ENCODE assay signal across 11 cellular contexts in genomic region chr1:51313961-51314777, GRCh38. TPM values are rescaled to one million over a fixed set of nuclear protein-coding genes. Genes with fewer than 3 reads are reported as not detected.
A peak's percentile ranks its signal among the peaks of the same experiment; 100 is the strongest.
DNase-seq lines count a peak whose midpoint lies in the region; ATAC-seq and TF ChIP-seq lines count a peak whose summit lies in the region.
"Had no signal": no experiment of that assay in that cellular context is flagged by ENCODE, and none has a peak within 500 bp of the region (broad histone marks: within the 10 kb centered on the region; RNA-seq: fewer than 3 reads in every experiment).

No MANE protein-coding gene starts in this region.

- no peaks in the 10 kb centered on the region for H3K9me3 ChIP-seq in upper lobe of right lung

- no peak for DNase-seq in activated naive CD4-positive, alpha-beta T cell treated with anti-CD3 and anti-CD28 coated beads for 36 hours
- no peak for DNase-seq in activated CD8-positive, alpha-beta T cell treated with anti-CD3 and anti-CD28 coated beads, Interleukin-2, amount 10 ng/mL, durations not matched to agents 7 days and 5 days
- DNase-seq in kidney epithelial cell (ENCODE audit: low read depth) (peak; percentile 82), upper lobe of right lung (peak; percentile 70), NCI-H128 (lab: John Stamatoyannopoulos, UW; ENCODE audit: unreplicated experiment) (no peak)
- DNase-seq: CD4-positive, alpha-beta memory T cell; stimulated activated CD4-positive, alpha-beta T cell treated with anti-CD3 and anti-CD28 coated beads, Interleukin-2, amount 100 ng/mL, for 48 hours had no signal

- TF ChIP-seq CTCF in kidney epithelial cell (IDR thresholded peaks at IDR 0.05; ENCODE audit: insufficient read depth, low read length, poor library complexity, severe bottlenecking) (no peak), upper lobe of right lung (IDR thresholded peaks at IDR 0.05) (no peak)

- H3K4me1 ChIP-seq in upper lobe of right lung: peaks cover 14% of the 10 kb centered on the region

- CTCF ChIA-PET in activated naive CD4-positive, alpha-beta T cell treated with anti-CD3 and anti-CD28 coated beads for 36 hours (lab: Charles Lee): interaction anchor here (0.6 to 0.8 kb wide), 2 partner anchors 455 to 459 kb away, joined by 3 to 4 read pairs; no protein-coding TSS in a partner anchor
- CTCF ChIA-PET in activated CD8-positive, alpha-beta T cell treated with anti-CD3 and anti-CD28 coated beads, Interleukin-2, amount 10 ng/mL, durations not matched to agents 7 days and 5 days (lab: Charles Lee): no interaction called here

- no peak overlapping the region for H3K4me3 ChIP-seq in kidney epithelial cell (ENCODE audit: low read depth, low read length)
- no peak overlapping the region for H3K4me3 ChIP-seq in upper lobe of right lung

- ATAC-seq in activated CD8-positive, alpha-beta T cell treated with anti-CD3 and anti-CD28 coated beads, Interleukin-2, amount 10 ng/mL, durations not matched to agents 7 days and 5 days: no peak
- ATAC-seq in upper lobe of right lung (peak; percentile 68), HG03135 (IDR thresholded peaks at IDR 0.05; ENCODE audit: unreplicated experiment) (no peak), HG03460 (IDR thresholded peaks at IDR 0.05; ENCODE audit: unreplicated experiment) (no peak)

- H3K27ac Mint-ChIP-seq in activated naive CD4-positive, alpha-beta T cell treated with anti-CD3 and anti-CD28 coated beads, Interleukin-2, amount 50 U/mL, for 24 hours: peak overlapping the region; percentile 66
- no peak overlapping the region for H3K27ac Mint-ChIP-seq in activated naive CD4-positive, alpha-beta T cell treated with anti-CD3 and anti-CD28 coated beads for 36 hours
- peak overlapping the region; percentile 27 for H3K27ac Mint-ChIP-seq in activated CD8-positive, alpha-beta T cell treated with anti-CD3 and anti-CD28 coated beads, Interleukin-2, amount 10 ng/mL, durations not matched to agents 7 days and 5 days
- H3K27ac Mint-ChIP-seq: T-helper 1 cell treated with Interleukin-12 subunit alpha and Interleukin-12 subunit beta and Interleukin-4 antibody, amounts not matched to agents 30 μg/mL and 1 μg/mL, for 36 hours had no signal

- no peaks in the 10 kb centered on the region for H3K9me3 Mint-ChIP-seq in activated naive CD4-positive, alpha-beta T cell treated with anti-CD3 and anti-CD28 coated beads, Interleukin-2, amount 50 U/mL, for 24 hours
- no peaks in the 10 kb centered on the region for H3K9me3 Mint-ChIP-seq in activated naive CD4-positive, alpha-beta T cell treated with anti-CD3 and anti-CD28 coated beads for 36 hours
- H3K9me3 Mint-ChIP-seq in activated CD8-positive, alpha-beta T cell treated with anti-CD3 and anti-CD28 coated beads, Interleukin-2, amount 10 ng/mL, durations not matched to agents 7 days and 5 days (ENCODE audit: insufficient read depth): no peaks in the 10 kb centered on the region
- H3K9me3 Mint-ChIP-seq: CD4-positive, alpha-beta memory T cell; T-helper 1 cell treated with Interleukin-12 subunit alpha and Interleukin-12 subunit beta and Interleukin-4 antibody, amounts not matched to agents 30 μg/mL and 1 μg/mL, for 36 hours had no signal

- H3K27me3 ChIP-seq in kidney epithelial cell (ENCODE audit: control insufficient read depth, insufficient read depth, low read length): no peaks in the 10 kb centered on the region
- no peaks in the 10 kb centered on the region for H3K27me3 ChIP-seq in upper lobe of right lung

- H3K36me3 ChIP-seq in kidney epithelial cell (ENCODE audit: control insufficient read depth, insufficient read depth, low read length) (no peaks in the 10 kb centered on the region), upper lobe of right lung (no peaks in the 10 kb centered on the region)

- no peaks in the 10 kb centered on the region for H3K4me1 Mint-ChIP-seq in activated naive CD4-positive, alpha-beta T cell treated with anti-CD3 and anti-CD28 coated beads, Interleukin-2, amount 50 U/mL, for 24 hours
- H3K4me1 Mint-ChIP-seq in activated naive CD4-positive, alpha-beta T cell treated with anti-CD3 and anti-CD28 coated beads for 36 hours (ENCODE audit: low read depth): peaks cover 11% of the 10 kb centered on the region
- peaks cover 25% of the 10 kb centered on the region for H3K4me1 Mint-ChIP-seq in activated CD8-positive, alpha-beta T cell treated with anti-CD3 and anti-CD28 coated beads, Interleukin-2, amount 10 ng/mL, durations not matched to agents 7 days and 5 days (ENCODE audit: low read depth)

- H3K27me3 Mint-ChIP-seq in activated naive CD4-positive, alpha-beta T cell treated with anti-CD3 and anti-CD28 coated beads, Interleukin-2, amount 50 U/mL, for 24 hours: no peaks in the 10 kb centered on the region
- H3K27me3 Mint-ChIP-seq in activated naive CD4-positive, alpha-beta T cell treated with anti-CD3 and anti-CD28 coated beads for 36 hours (ENCODE audit: low read depth): no peaks in the 10 kb centered on the region
- H3K27me3 Mint-ChIP-seq in activated CD8-positive, alpha-beta T cell treated with anti-CD3 and anti-CD28 coated beads, Interleukin-2, amount 10 ng/mL, durations not matched to agents 7 days and 5 days (ENCODE audit: low read depth): peaks cover 2% of the 10 kb centered on the region
- H3K27me3 Mint-ChIP-seq: CD4-positive, alpha-beta memory T cell had no signal

- POLR2A ChIA-PET in activated CD8-positive, alpha-beta T cell treated with anti-CD3 and anti-CD28 coated beads, Interleukin-2, amount 10 ng/mL, durations not matched to agents 7 days and 5 days (lab: Charles Lee): no interaction called here

- H3K27ac ChIP-seq in upper lobe of right lung: peak overlapping the region; percentile 65

- no peak overlapping the region for H3K4me3 Mint-ChIP-seq in activated naive CD4-positive, alpha-beta T cell treated with anti-CD3 and anti-CD28 coated beads, Interleukin-2, amount 50 U/mL, for 24 hours
- no peak overlapping the region for H3K4me3 Mint-ChIP-seq in activated naive CD4-positive, alpha-beta T cell treated with anti-CD3 and anti-CD28 coated beads for 36 hours
- no peak overlapping the region for H3K4me3 Mint-ChIP-seq in activated CD8-positive, alpha-beta T cell treated with anti-CD3 and anti-CD28 coated beads, Interleukin-2, amount 10 ng/mL, durations not matched to agents 7 days and 5 days
- H3K4me3 Mint-ChIP-seq: CD4-positive, alpha-beta memory T cell; T-helper 1 cell treated with Interleukin-12 subunit alpha and Interleukin-12 subunit beta and Interleukin-4 antibody, amounts not matched to agents 30 μg/mL and 1 μg/mL, for 36 hours had no signal

- H3K36me3 Mint-ChIP-seq in activated naive CD4-positive, alpha-beta T cell treated with anti-CD3 and anti-CD28 coated beads, Interleukin-2, amount 50 U/mL, for 24 hours: no peaks in the 10 kb centered on the region
- no peaks in the 10 kb centered on the region for H3K36me3 Mint-ChIP-seq in activated naive CD4-positive, alpha-beta T cell treated with anti-CD3 and anti-CD28 coated beads for 36 hours (ENCODE audit: low read depth)
- no peaks in the 10 kb centered on the region for H3K36me3 Mint-ChIP-seq in activated CD8-positive, alpha-beta T cell treated with anti-CD3 and anti-CD28 coated beads, Interleukin-2, amount 10 ng/mL, durations not matched to agents 7 days and 5 days (ENCODE audit: low read depth)
- H3K36me3 Mint-ChIP-seq: CD4-positive, alpha-beta memory T cell had no signal

- intact Hi-C loops in activated naive CD4-positive, alpha-beta T cell treated with anti-CD3 and anti-CD28 coated beads for 36 hours (cut with micrococcal nuclease): no loop called here
- intact Hi-C loops in upper lobe of right lung (cut with DNase I): no loop called here

RNA-seq across cellular contexts. Expression of gene TTC39A, which starts 16.2 kb away (rescaled TPM):
- total RNA-seq in activated naive CD4-positive, alpha-beta T cell treated with anti-CD3 and anti-CD28 coated beads for 36 hours: not detected
- total RNA-seq in activated CD8-positive, alpha-beta T cell treated with anti-CD3 and anti-CD28 coated beads, Interleukin-2, amount 10 ng/mL, durations not matched to agents 7 days and 5 days: not detected
- 26.9 and 30.9 TPM in 2 replicates for total RNA-seq in kidney epithelial cell
- 42.1 TPM for total RNA-seq in upper lobe of right lung
- total RNA-seq: CD4-positive, alpha-beta memory T cell had no signal

Comparison
In these comparisons a context has a peak if more than half of its experiments do, and no peak if none do; other contexts are left out.
1. DNase-seq: peak in kidney epithelial cell (single experiment) and upper lobe of right lung (single experiment); none in activated naive CD4-positive, alpha-beta T cell treated with anti-CD3 and anti-CD28 coated beads for 36 hours (single experiment), activated CD8-positive, alpha-beta T cell treated with anti-CD3 and anti-CD28 coated beads, Interleukin-2, amount 10 ng/mL, durations not matched to agents 7 days and 5 days (single experiment) and NCI-H128 (single experiment).
2. RNA of gene TTC39A, which starts 16.2 kb away (total RNA-seq): 42.1 TPM in upper lobe of right lung (single experiment) and 26.9 to 30.9 TPM in kidney epithelial cell; not detected in activated naive CD4-positive, alpha-beta T cell treated with anti-CD3 and anti-CD28 coated beads for 36 hours and not detected in activated CD8-positive, alpha-beta T cell treated with anti-CD3 and anti-CD28 coated beads, Interleukin-2, amount 10 ng/mL, durations not matched to agents 7 days and 5 days; every median in the first group is over 10 times any median in the second.